In the genomic region with DNA sequence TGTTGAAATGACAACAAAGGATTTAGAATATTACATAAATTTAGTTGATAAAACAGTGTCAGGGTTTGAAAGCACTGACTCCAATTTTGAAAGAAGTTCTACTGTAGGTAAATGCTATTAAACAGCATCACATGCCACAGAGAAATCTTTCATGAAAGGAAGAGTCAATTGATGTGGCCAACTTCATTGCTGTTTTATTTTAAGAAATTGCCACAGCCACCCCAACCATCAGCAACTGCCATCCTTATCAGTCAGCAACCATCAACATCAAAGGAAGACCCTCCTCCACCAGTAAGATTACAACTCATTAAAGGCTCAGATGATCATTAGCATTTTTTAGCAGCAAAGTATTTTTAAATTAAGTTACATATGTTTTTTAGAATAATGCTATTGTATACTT, we compare ENCODE assay signal across 10 cellular contexts.
"Had no signal": no experiment of that assay in that cellular context is flagged by ENCODE, and none has a peak within 500 bp of the region (broad histone marks: within the 10 kb centered on the region; RNA-seq: fewer than 3 reads in every experiment).

No MANE protein-coding gene starts in this region.

- H3K9me3 Mint-ChIP-seq: HFFc6 had no signal

- H3K9ac ChIP-seq: GM23248, KMS-11 had no signal

- H3K4me2 ChIP-seq: KMS-11 had no signal

- DNase-seq: GM23248, GOT3, H7, HFFc6, IMR-90, KBM-7 had no signal

- H3K4me1 ChIP-seq: HAP-1 had no signal

- H3K9me3 ChIP-seq: HAP-1 had no signal

- ATAC-seq: HCT116 had no signal

- H3K4me3 Mint-ChIP-seq: HFFc6 had no signal

- H2AFZ ChIP-seq: GM23248 had no signal

- H3K27ac ChIP-seq: GM23248, HL-60, KMS-11 had no signal

- H3K36me3 ChIP-seq: HAP-1 had no signal

- H3K27ac Mint-ChIP-seq: HFFc6 had no signal

- H3K4me3 ChIP-seq: GM23248, HAP-1 had no signal
